15 cellular contexts compared by ENCODE assay signal in the genomic region with DNA sequence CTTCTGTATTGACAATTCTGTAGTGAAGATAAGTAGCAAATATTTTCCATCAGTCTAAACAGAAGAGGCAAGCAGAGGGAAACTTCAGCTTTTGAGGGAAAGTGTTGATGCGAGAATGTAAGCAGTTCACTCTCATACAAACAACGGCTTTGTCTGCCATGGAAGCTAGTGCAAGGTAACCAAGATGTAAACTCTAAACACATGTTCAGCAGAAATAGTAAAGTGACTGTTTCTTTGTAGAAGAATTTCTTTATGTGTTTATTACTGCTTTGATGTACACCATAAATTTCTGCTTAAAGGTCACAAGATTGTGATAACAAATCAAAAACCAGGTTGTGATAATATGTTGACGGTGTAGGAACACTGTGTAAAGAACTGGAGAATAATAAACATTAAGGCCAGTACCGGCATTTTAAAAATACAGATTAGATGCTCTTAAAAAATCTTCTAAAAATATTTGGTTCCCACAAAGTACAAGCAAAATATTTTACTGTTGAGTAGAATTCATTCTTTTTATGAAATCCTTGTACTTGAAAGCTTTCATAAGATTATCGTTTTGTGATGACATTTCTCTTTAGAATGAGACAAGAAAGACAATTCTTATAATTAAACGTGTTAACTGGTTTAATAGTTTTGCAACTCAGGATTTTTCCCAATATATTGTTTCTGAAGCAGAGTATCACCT. TPM values are rescaled to one million over a fixed set of nuclear protein-coding genes. Genes with fewer than 3 reads are reported as not detected.
DNase-seq lines count a peak whose midpoint lies in the region; ATAC-seq, FAIRE-seq and TF ChIP-seq lines count a peak whose summit lies in the region.
"Had no signal": no experiment of that assay in that cellular context is flagged by ENCODE, and none has a peak within 500 bp of the region (broad histone marks: within the 10 kb centered on the region; RNA-seq: fewer than 3 reads in every experiment).

No MANE protein-coding gene starts in this region.

- in situ Hi-C loops in K562 (cut with MboI), result no loop called here

- no peaks in the 10 kb centered on the region; the same call in 1 of the 2 replicates for H3K9me3 ChIP-seq in K562 (replicated peaks; ENCODE audit: control insufficient read depth, insufficient read depth, low read depth, low read length)
- no peaks in the 10 kb centered on the region for H3K9me3 ChIP-seq in left lung
- H3K9me3 ChIP-seq in subcutaneous abdominal adipose tissue (ENCODE audit: control insufficient read depth in 5 of 5, low read length in 5 of 5), result no peaks in the 10 kb centered on the region
- no peaks in the 10 kb centered on the region for H3K9me3 ChIP-seq in CD4-positive, alpha-beta memory T cell (ENCODE audit: control insufficient read depth in 1 of 2, low read length in 2 of 2)

- H3K36me3 Mint-ChIP-seq in HFFc6 (ENCODE audit: low read depth), result peaks cover 22% of the 10 kb centered on the region
- no peaks in the 10 kb centered on the region for H3K36me3 Mint-ChIP-seq in CD4-positive, alpha-beta memory T cell
- H3K36me3 Mint-ChIP-seq in activated T-helper 17 cell treated with anti-CD3 and anti-CD28 coated beads, Interleukin-2, amount 50 U/mL, for 72 hours (ENCODE audit: low read depth), result no peaks in the 10 kb centered on the region
- H3K36me3 Mint-ChIP-seq: naive thymus-derived CD4-positive, alpha-beta T cell had no signal

- no peak for TF ChIP-seq EP300 in K562 (IDR thresholded peaks at IDR 0.05; ENCODE audit: low read length)

- no peaks in the 10 kb centered on the region for H3K79me2 ChIP-seq in K562 (ENCODE audit: control insufficient read depth, insufficient read depth, low read length)

- POLR2A ChIA-PET in K562 (lab: Yijun Ruan, JAX), result no interaction called here
- POLR2A ChIA-PET in CD4-positive, alpha-beta memory T cell (lab: Charles Lee; ENCODE audit: partially characterized antibody), result no interaction called here

- no peak for TF ChIP-seq CTCF in HFFc6 (IDR thresholded peaks at IDR 0.05)
- no peak for TF ChIP-seq CTCF in K562 (IDR thresholded peaks at IDR 0.05 in 2 of 3, conservative IDR thresholded peaks at IDR 0.05 in 1 of 3; ENCODE audit: insufficient read depth in 2 of 3, low read depth in 1 of 3, low read length in 3 of 3)
- no peak for TF ChIP-seq CTCF in left lung (IDR thresholded peaks at IDR 0.05)

- no peaks in the 10 kb centered on the region for H3K9me1 ChIP-seq in K562 (ENCODE audit: control insufficient read depth, insufficient read depth, low read length)

- WGBS in K562 (ENCODE audit: insufficient coverage, low coverage, missing lambda C conversion rate), result under 1% methylated on average over 6 of the region's 6 CpGs

- no peaks in the 10 kb centered on the region for H3K9me3 Mint-ChIP-seq in HFFc6
- peaks cover 0 to 11% (median 1%) of the 10 kb centered on the region in 8 donors for H3K9me3 Mint-ChIP-seq in CD4-positive, alpha-beta memory T cell
- H3K9me3 Mint-ChIP-seq in activated T-helper 17 cell treated with anti-CD3 and anti-CD28 coated beads, Interleukin-2, amount 50 U/mL, for 72 hours, result peaks cover 5% of the 10 kb centered on the region

- H3K4me3 Mint-ChIP-seq in HFFc6, result peak overlapping the region; percentile 51
- H3K4me3 Mint-ChIP-seq in CD4-positive, alpha-beta memory T cell, result no peak overlapping the region
- H3K4me3 Mint-ChIP-seq in activated T-helper 17 cell treated with anti-CD3 and anti-CD28 coated beads, Interleukin-2, amount 50 U/mL, for 72 hours, result no peak overlapping the region
- H3K4me3 Mint-ChIP-seq: naive thymus-derived CD4-positive, alpha-beta T cell had no signal

- H2AFZ ChIP-seq in K562 (ENCODE audit: low read depth, low read length), result no peak overlapping the region

- H3K4me1 Mint-ChIP-seq in HFFc6 (ENCODE audit: low read depth), result peaks cover 64% of the 10 kb centered on the region
- no peaks in the 10 kb centered on the region for H3K4me1 Mint-ChIP-seq in CD4-positive, alpha-beta memory T cell
- H3K4me1 Mint-ChIP-seq in activated T-helper 17 cell treated with anti-CD3 and anti-CD28 coated beads, Interleukin-2, amount 50 U/mL, for 72 hours, result no peaks in the 10 kb centered on the region
- H3K4me1 Mint-ChIP-seq: naive thymus-derived CD4-positive, alpha-beta T cell had no signal

- no peak for TF ChIP-seq POLR2A in K562 (conservative IDR thresholded peaks at IDR 0.05)

- CTCF ChIA-PET in K562 (lab: Yijun Ruan, JAX; ENCODE audit: low intra/inter-chr PET ratio), result no interaction called here
- CTCF ChIA-PET in CD4-positive, alpha-beta memory T cell (lab: Charles Lee; ENCODE audit: partially characterized antibody), result no interaction called here

- no peak overlapping the region for H3K4me3 ChIP-seq in K562
- H3K4me3 ChIP-seq in left lung, result no peak overlapping the region
- H3K4me3 ChIP-seq in subcutaneous abdominal adipose tissue (ENCODE audit: low read depth in 1 of 5, low read length in 5 of 5), result no peak overlapping the region
- H3K4me3 ChIP-seq in CD4-positive, alpha-beta memory T cell (ENCODE audit: low read length in 2 of 2), result no peak overlapping the region

- H4K20me1 ChIP-seq in K562 (replicated peaks; ENCODE audit: control insufficient read depth, insufficient read depth, low read length), result no peaks in the 10 kb centered on the region

- no peak overlapping the region for H3K9ac ChIP-seq in K562 (ENCODE audit: insufficient read depth in 1 of 2, low read depth in 2 of 2, low read length in 2 of 2)
- peak overlapping the region in 1 of 5 donors; percentile 40 for H3K9ac ChIP-seq in subcutaneous abdominal adipose tissue (ENCODE audit: low read length in 5 of 5)

- DNase-seq in HFFc6 (no peak), K562 (ENCODE audit: extremely low read depth in 1 of 4, low spot score in 3 of 4) (no peak), left lung (no peak)
- no peak for DNase-seq in stimulated activated naive CD4-positive, alpha-beta T cell (lab: John Stamatoyannopoulos, UW)
- DNase-seq in CD4-positive, alpha-beta memory T cell, result no peak
- DNase-seq: amygdala; KG1; naive thymus-derived CD4-positive, alpha-beta T cell; NCI-H2171; OCI-M1; stimulated activated CD4-positive, alpha-beta T cell treated with anti-CD3 and anti-CD28 coated beads, Interleukin-12 subunit alpha, Interleukin-12 subunit beta, amount 100 ng/mL, for 4 hours had no signal

- peak; percentile 32 for FAIRE-seq in K562 (lab: Jason Lieb, UNC)
- FAIRE-seq: GM19239 had no signal

- no TSS peak for BruUV-seq in K562 (replicated peaks; lab: Mats Ljungman, UMichigan)

- intact Hi-C loops in K562 (cut with micrococcal nuclease), result no loop called here
- intact Hi-C loops in left lung (cut with DNase I), result no loop called here
- intact Hi-C loops in CD4-positive, alpha-beta memory T cell (cut with micrococcal nuclease), result no loop called here

- H3K36me3 ChIP-seq in K562 (ENCODE audit: control insufficient read depth, insufficient read depth, low read length), result no peaks in the 10 kb centered on the region
- no peaks in the 10 kb centered on the region for H3K36me3 ChIP-seq in left lung
- no peaks in the 10 kb centered on the region for H3K36me3 ChIP-seq in subcutaneous abdominal adipose tissue (ENCODE audit: control insufficient read depth in 5 of 5, insufficient read depth in 5 of 5, low read length in 5 of 5)
- H3K36me3 ChIP-seq in CD4-positive, alpha-beta memory T cell (ENCODE audit: insufficient read depth, low read length), result no peaks in the 10 kb centered on the region

- H3K4me1 ChIP-seq in K562 (replicated peaks in 1 of 2; ENCODE audit: control insufficient read depth in 2 of 2, insufficient read depth in 2 of 2, low read length in 2 of 2) (no peaks in the 10 kb centered on the region), left lung (peaks cover 11 to 12% of the 10 kb centered on the region in 2 donors), subcutaneous abdominal adipose tissue (ENCODE audit: control insufficient read depth in 5 of 5, insufficient read depth in 5 of 5, low read length in 5 of 5) (peaks cover 0 to 23% (median 6%) of the 10 kb centered on the region in 5 donors)
- H3K4me1 ChIP-seq in CD4-positive, alpha-beta memory T cell (ENCODE audit: insufficient read depth, low read length), result no peaks in the 10 kb centered on the region

- peak overlapping the region; percentile 81 for H3K27ac Mint-ChIP-seq in HFFc6
- H3K27ac Mint-ChIP-seq in CD4-positive, alpha-beta memory T cell, result no peak overlapping the region
- H3K27ac Mint-ChIP-seq in activated T-helper 17 cell treated with anti-CD3 and anti-CD28 coated beads, Interleukin-2, amount 50 U/mL, for 72 hours, result no peak overlapping the region
- H3K27ac Mint-ChIP-seq: naive thymus-derived CD4-positive, alpha-beta T cell had no signal

- TF ChIP-seq RAD21 in K562 (CRISPR knock-in tag; conservative IDR thresholded peaks at IDR 0.05 in 1 of 2, IDR thresholded peaks at IDR 0.05 in 1 of 2), result no peak

- no peak overlapping the region for H3K27ac ChIP-seq in K562 (ENCODE audit: extremely low read depth, low read depth, low read length)
- H3K27ac ChIP-seq in left lung, result peak overlapping the region; percentile 63 to 72
- peak overlapping the region; percentile 68 for H3K27ac ChIP-seq in subcutaneous abdominal adipose tissue (ENCODE audit: low read depth, low read length)
- H3K27ac ChIP-seq in CD4-positive, alpha-beta memory T cell (ENCODE audit: low read depth, low read length), result no peak overlapping the region

- no peaks in the 10 kb centered on the region for H3K27me3 Mint-ChIP-seq in HFFc6 (ENCODE audit: insufficient read depth)
- no peaks in the 10 kb centered on the region for H3K27me3 Mint-ChIP-seq in CD4-positive, alpha-beta memory T cell
- H3K27me3 Mint-ChIP-seq in activated T-helper 17 cell treated with anti-CD3 and anti-CD28 coated beads, Interleukin-2, amount 50 U/mL, for 72 hours, result no peaks in the 10 kb centered on the region
- H3K27me3 Mint-ChIP-seq: naive thymus-derived CD4-positive, alpha-beta T cell had no signal

- H3K4me2 ChIP-seq in K562 (ENCODE audit: insufficient read depth, low read length), result no peak overlapping the region

- no peak for ATAC-seq in K562
- no peak for ATAC-seq in left lung
- no peak for ATAC-seq in HG02759 (IDR thresholded peaks at IDR 0.05; ENCODE audit: unreplicated experiment)
- no peak for ATAC-seq in activated T-helper 17 cell treated with anti-CD3 and anti-CD28 coated beads, Interleukin-2, amount 50 U/mL, for 72 hours (replicated peaks)

- no peaks in the 10 kb centered on the region for H3K27me3 ChIP-seq in K562 (ENCODE audit: control insufficient read depth in 2 of 2, insufficient read depth in 2 of 2, low read length in 2 of 2)
- H3K27me3 ChIP-seq in left lung, result no peaks in the 10 kb centered on the region
- no peaks in the 10 kb centered on the region for H3K27me3 ChIP-seq in subcutaneous abdominal adipose tissue (ENCODE audit: control insufficient read depth in 5 of 5, insufficient read depth in 4 of 5, low read length in 5 of 5)
- no peaks in the 10 kb centered on the region for H3K27me3 ChIP-seq in CD4-positive, alpha-beta memory T cell (ENCODE audit: insufficient read depth, low read length)

RNA-seq across cellular contexts. Expression of gene SEMA3C, which starts 34.2 kb away (rescaled TPM):
- 10 to 100 TPM; 52.4 to 74.6 (median 61.4) TPM for total RNA-seq in HFFc6 (2021; fragmentation: NEBNext Ultra II Directional; extraction: Animal tissue kit (Norgen Biotek cat#: 25700))
- not detected in 2 replicates for total RNA-seq in K562 (2011; cell fraction: chromatin; rRNA removed; ENCODE audit: low replicate concordance)
- total RNA-seq in K562 (2011; cell fraction: nucleolus; rRNA removed), result not detected in 2 replicates
- not detected in 2 replicates for total RNA-seq in K562 (2011; cell fraction: nucleoplasm; rRNA removed)
- 0.04 and 0.09 TPM in 2 replicates for total RNA-seq in K562 (2014; rRNA removed)
- total RNA-seq in K562 (2014; rRNA removed; fragmentation: Illumina TruSeq; extraction: Trizol), result 0.18 and 0.19 TPM in 2 replicates
- 0.36 and 0.38 TPM in 2 replicates for total RNA-seq in K562 (2015; rRNA removed; fragmentation: Illumina TruSeq; extraction: Trizol)
- 0.16 TPM in 2 replicates for total RNA-seq in K562 (2021)
- not detected in 2 replicates for polyA plus RNA-seq in K562 (2011; rRNA removed)
- polyA plus RNA-seq in K562 (2011; cell fraction: cytosol; rRNA removed), result not detected in 2 replicates
- polyA plus RNA-seq in K562 (2011; cell fraction: nucleus; rRNA removed), result not detected in 2 replicates
- polyA plus RNA-seq in K562 (2012), result 0.04 and 0.06 TPM in 2 replicates
- polyA plus RNA-seq in K562 (2014; fragmentation: Illumina TruSeq; extraction: Trizol), result 0.04 and 0.08 TPM in 2 replicates
- under 1 TPM in 1 of 2 experiments, not detected in 1; 0.04 TPM for polyA plus RNA-seq in K562 (2014; fragmentation: Nextera tagmentation; extraction: Ambion mirVana)
- not detected in 2 replicates for polyA plus RNA-seq in K562 (2014; rRNA removed)
- not detected in 2 replicates for polyA minus RNA-seq in K562 (2011; rRNA and poly(A)+ RNA removed)
- not detected in 2 replicates for polyA minus RNA-seq in K562 (2011; cell fraction: cytosol; rRNA and poly(A)+ RNA removed)
- not detected in 2 replicates for polyA minus RNA-seq in K562 (2011; cell fraction: nucleus; rRNA and poly(A)+ RNA removed)
- total RNA-seq in left lung, result 10 to 100 TPM; 58.0 to 63.1 TPM
- total RNA-seq in CD4-positive, alpha-beta memory T cell, result under 1 TPM; 0.47 to 0.50 TPM
- not detected for polyA plus RNA-seq in CD4-positive, alpha-beta memory T cell
- not detected for total RNA-seq in activated T-helper 17 cell treated with anti-CD3 and anti-CD28 coated beads, Interleukin-2, amount 50 U/mL, for 72 hours
- polyA plus RNA-seq: naive thymus-derived CD4-positive, alpha-beta T cell had no signal

Comparison
In these comparisons a context has a peak if more than half of its experiments do, and no peak if none do; other contexts are left out.
1. H3K27ac ChIP-seq: peak in left lung (2 of 2) and subcutaneous abdominal adipose tissue (single experiment); none in K562 (single experiment) and CD4-positive, alpha-beta memory T cell (single experiment).
2. RNA of gene SEMA3C, which starts 34.2 kb away (total RNA-seq): 58.0 to 63.1 TPM in left lung and 52.4 to 74.6 TPM in HFFc6; 0.47 to 0.50 TPM in CD4-positive, alpha-beta memory T cell, 0.04 to 0.38 TPM in K562 and not detected in activated T-helper 17 cell treated with anti-CD3 and anti-CD28 coated beads, Interleukin-2, amount 50 U/mL, for 72 hours; every median in the first group is over 10 times any median in the second.